Comparison of ENCODE assay signal across 11 cellular contexts in the genomic region with DNA sequence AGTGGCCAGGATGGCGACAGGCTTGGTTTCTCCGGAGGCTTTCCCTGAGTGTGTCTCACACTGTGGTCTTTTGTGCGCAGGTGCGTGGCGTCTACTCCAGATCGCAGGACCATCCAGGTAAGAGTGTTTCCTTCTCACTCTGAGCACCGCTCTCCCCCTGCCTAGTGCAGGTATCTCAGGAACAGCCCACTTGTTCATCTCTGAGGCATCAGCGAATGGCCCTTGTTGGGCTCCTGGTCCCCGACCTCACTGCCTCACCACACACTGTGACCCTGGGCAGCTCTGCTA. TPM values are rescaled to one million over a fixed set of nuclear protein-coding genes. Genes with fewer than 3 reads are reported as not detected.
DNase-seq lines count a peak whose midpoint lies in the region; ATAC-seq and TF ChIP-seq lines count a peak whose summit lies in the region.
"Had no signal": no experiment of that assay in that cellular context is flagged by ENCODE, and none has a peak within 500 bp of the region (broad histone marks: within the 10 kb centered on the region; RNA-seq: fewer than 3 reads in every experiment).

No MANE protein-coding gene starts in this region.

- H3K36me3 ChIP-seq in BLaER1 (no peaks in the 10 kb centered on the region), right lobe of liver (no peaks in the 10 kb centered on the region), PC-9 (ENCODE audit: low read depth) (no peaks in the 10 kb centered on the region)

- H3K4me1 Mint-ChIP-seq in chondrocyte (ENCODE audit: low read depth) = peaks cover 23% of the 10 kb centered on the region
- H3K4me1 Mint-ChIP-seq in activated CD4-positive, alpha-beta T cell treated with anti-CD3 and anti-CD28 coated beads, Interleukin-2, amount 10 ng/mL, durations not matched to agents 7 days and 5 days = no peaks in the 10 kb centered on the region

- 21% methylated on average over 9 of the region's 9 CpGs for WGBS in right lobe of liver (ENCODE audit: insufficient coverage, low coverage, low lambda C conversion rate, missing lambda C conversion rate)

- H4K20me1 ChIP-seq in BLaER1 (no peaks in the 10 kb centered on the region), PC-9 (ENCODE audit: insufficient read depth) (no peaks in the 10 kb centered on the region)

- H3K9me3 ChIP-seq in BLaER1 (no peaks in the 10 kb centered on the region), right lobe of liver (no peaks in the 10 kb centered on the region), PC-9 (ENCODE audit: insufficient read depth, low read depth) (no peaks in the 10 kb centered on the region)

- TF ChIP-seq CTCF in chondrocyte (IDR thresholded peaks at IDR 0.05) (no peak), right lobe of liver (IDR thresholded peaks at IDR 0.05) (no peak), PC-9 (conservative IDR thresholded peaks at IDR 0.05) (no peak)

- no peak overlapping the region for H3K4me3 ChIP-seq in BLaER1
- H3K4me3 ChIP-seq in right lobe of liver = peak overlapping the region; percentile 30 to 38 (median 36)
- H3K4me3 ChIP-seq in PC-9 = no peak overlapping the region

- POLR2A ChIA-PET in PC-9 (lab: Charles Lee; ENCODE audit: unreplicated experiment) = no interaction called here
- POLR2A ChIA-PET in activated CD4-positive, alpha-beta T cell treated with anti-CD3 and anti-CD28 coated beads, Interleukin-2, amount 10 ng/mL, durations not matched to agents 7 days and 5 days (lab: Charles Lee) = no interaction called here

- TF ChIP-seq POLR2A in right lobe of liver (IDR thresholded peaks at IDR 0.05) = no peak

- H3K79me2 ChIP-seq in PC-9 (ENCODE audit: low read depth) = no peaks in the 10 kb centered on the region

- CTCF ChIA-PET in PC-9 (lab: Charles Lee) = no interaction called here
- CTCF ChIA-PET in activated CD4-positive, alpha-beta T cell treated with anti-CD3 and anti-CD28 coated beads, Interleukin-2, amount 10 ng/mL, durations not matched to agents 7 days and 5 days (lab: Charles Lee) = no interaction called here

- no peaks in the 10 kb centered on the region for H3K9me2 ChIP-seq in PC-9 (ENCODE audit: insufficient read depth)

- no peaks in the 10 kb centered on the region for H3K36me3 Mint-ChIP-seq in chondrocyte (ENCODE audit: low read depth)
- no peaks in the 10 kb centered on the region for H3K36me3 Mint-ChIP-seq in activated CD4-positive, alpha-beta T cell treated with anti-CD3 and anti-CD28 coated beads, Interleukin-2, amount 10 ng/mL, durations not matched to agents 7 days and 5 days (ENCODE audit: low read depth)

- no peak overlapping the region for H2AFZ ChIP-seq in PC-9

- no peak overlapping the region for H3K27ac ChIP-seq in BLaER1
- H3K27ac ChIP-seq in right lobe of liver = no peak overlapping the region
- H3K27ac ChIP-seq in PC-9 = no peak overlapping the region
- H3K27ac ChIP-seq: epithelial cell of prostate had no signal

- peaks cover 7% of the 10 kb centered on the region for H3F3A ChIP-seq in PC-9 (ENCODE audit: insufficient read depth, low read depth)

- ATAC-seq in right lobe of liver = peak in 2 of 4 donors; percentile 17 to 55
- peak; percentile 23 for ATAC-seq in sciatic nerve
- ATAC-seq: activated T-cell treated with anti-CD3 and anti-CD28 coated beads, Interleukin-2, amount 50 U/mL, for 4 hours had no signal

- no TSS peak for BruUV-seq in PC-9 (replicated peaks; lab: Mats Ljungman, UMichigan)

- H3K27me3 Mint-ChIP-seq in chondrocyte (ENCODE audit: low read depth) = peaks cover 5% of the 10 kb centered on the region
- peaks cover 15% of the 10 kb centered on the region for H3K27me3 Mint-ChIP-seq in activated CD4-positive, alpha-beta T cell treated with anti-CD3 and anti-CD28 coated beads, Interleukin-2, amount 10 ng/mL, durations not matched to agents 7 days and 5 days

- H3K4me3 Mint-ChIP-seq in chondrocyte (ENCODE audit: unreplicated experiment) = peak overlapping the region; percentile 78
- no peak overlapping the region for H3K4me3 Mint-ChIP-seq in activated CD4-positive, alpha-beta T cell treated with anti-CD3 and anti-CD28 coated beads, Interleukin-2, amount 10 ng/mL, durations not matched to agents 7 days and 5 days
- H3K4me3 Mint-ChIP-seq: activated T-cell treated with anti-CD3 and anti-CD28 coated beads, Interleukin-2, amount 50 U/mL, for 4 hours had no signal

- H3K4me1 ChIP-seq in BLaER1 (peaks cover 46% of the 10 kb centered on the region), right lobe of liver (peaks cover 0 to 20% (median 2%) of the 10 kb centered on the region in 4 donors), PC-9 (replicated peaks; ENCODE audit: insufficient read depth) (no peaks in the 10 kb centered on the region)

- 0 out of 2 replicates have a peak overlapping the region, but pooled peaks have one; percentile 16 for H3K9ac ChIP-seq in BLaER1

- H3K27me3 ChIP-seq in BLaER1 (peaks cover 16% of the 10 kb centered on the region), right lobe of liver (no peaks in the 10 kb centered on the region), PC-9 (ENCODE audit: insufficient read depth, low read depth) (peaks cover 88% of the 10 kb centered on the region)

- H3K4me2 ChIP-seq in BLaER1 (peak overlapping the region; percentile 78), PC-9 (no peak overlapping the region)

- no peaks in the 10 kb centered on the region for H3K9me3 Mint-ChIP-seq in chondrocyte (ENCODE audit: low read depth)
- H3K9me3 Mint-ChIP-seq in activated CD4-positive, alpha-beta T cell treated with anti-CD3 and anti-CD28 coated beads, Interleukin-2, amount 10 ng/mL, durations not matched to agents 7 days and 5 days = no peaks in the 10 kb centered on the region
- H3K9me3 Mint-ChIP-seq: activated T-cell treated with anti-CD3 and anti-CD28 coated beads, Interleukin-2, amount 50 U/mL, for 4 hours had no signal

- H3K27ac Mint-ChIP-seq in chondrocyte (ENCODE audit: unreplicated experiment) = no peak overlapping the region
- no peak overlapping the region for H3K27ac Mint-ChIP-seq in activated CD4-positive, alpha-beta T cell treated with anti-CD3 and anti-CD28 coated beads, Interleukin-2, amount 10 ng/mL, durations not matched to agents 7 days and 5 days

- DNase-seq in chondrocyte (ENCODE audit: low spot score) = no peak
- no peak for DNase-seq in right lobe of liver
- DNase-seq in sciatic nerve (ENCODE audit: low spot score) = peak; percentile 55
- no peak for DNase-seq in DMS153 (lab: John Stamatoyannopoulos, UW)
- DNase-seq in PC-9 = no peak
- no peak for DNase-seq in GOT3 (lab: John Stamatoyannopoulos, UW)
- no peak for DNase-seq in activated CD4-positive, alpha-beta T cell treated with anti-CD3 and anti-CD28 coated beads, Interleukin-2, amount 10 ng/mL, durations not matched to agents 7 days and 5 days
- DNase-seq: activated T-cell treated with anti-CD3 and anti-CD28 coated beads, Interleukin-2, amount 50 U/mL, for 4 hours; NCI-H446 treated with DMSO at 0.1 percent for 48 hours had no signal

- intact Hi-C loops in right lobe of liver (cut with DNase I) = no loop called here
- intact Hi-C loops in sciatic nerve (cut with DNase I) = no loop called here
- intact Hi-C loops in PC-9 (cut with micrococcal nuclease; ENCODE audit: unreplicated experiment) = no loop called here

RNA-seq across cellular contexts. Expression of gene ADGRD1, which starts 0.8 kb away (rescaled TPM):
- total RNA-seq in chondrocyte (1.7 to 4.7 TPM (median 3.5 TPM) in 3 replicates), right lobe of liver (10 to 100 TPM in 4 of 6 experiments, 1 to 10 TPM in 2; 4.7 to 17.0 (median 10.9) TPM), sciatic nerve (224 TPM), PC-9 (2021) (not detected in 2 replicates)
- under 1 TPM in 1 of 2 experiments, not detected in 1; 0.05 TPM for total RNA-seq in activated CD4-positive, alpha-beta T cell treated with anti-CD3 and anti-CD28 coated beads, Interleukin-2, amount 10 ng/mL, durations not matched to agents 7 days and 5 days

Comparison
In these comparisons a context has a peak if more than half of its experiments do, and no peak if none do; other contexts are left out.
1. H3K4me3 ChIP-seq: peak in right lobe of liver (3 of 3); none in BLaER1 (single experiment) and PC-9 (single experiment).
2. RNA of gene ADGRD1, which starts 0.8 kb away (total RNA-seq): 224 TPM in sciatic nerve (single experiment); 4.7 to 17.0 TPM in right lobe of liver, 1.7 to 4.7 TPM in chondrocyte, 0.05 TPM in activated CD4-positive, alpha-beta T cell treated with anti-CD3 and anti-CD28 coated beads, Interleukin-2, amount 10 ng/mL, durations not matched to agents 7 days and 5 days and not detected in PC-9; every median in the first group is over 10 times any median in the second.